In the genomic region with DNA sequence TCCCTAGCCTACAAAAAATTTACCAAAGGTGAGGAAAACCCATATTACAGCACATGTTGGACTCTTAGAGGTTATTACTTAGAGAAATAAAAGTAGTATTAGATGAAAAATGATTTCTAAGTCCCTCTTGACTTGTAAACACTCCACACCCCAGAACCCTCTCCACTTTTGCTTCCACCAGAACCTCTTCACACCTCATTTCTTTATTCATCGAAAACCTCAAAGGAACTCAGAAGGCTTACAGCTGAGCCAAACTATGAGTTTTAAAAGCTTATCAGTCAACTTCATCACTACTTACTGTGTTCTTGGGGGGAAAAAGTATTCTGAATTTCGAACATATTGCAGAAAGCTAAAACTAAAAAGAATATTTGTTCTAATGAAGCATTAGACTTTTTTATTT, we compare ENCODE assay signal across 12 cellular contexts.
"Had no signal": no experiment of that assay in that cellular context is flagged by ENCODE, and none has a peak within 500 bp of the region (broad histone marks: within the 10 kb centered on the region; RNA-seq: fewer than 3 reads in every experiment).

No MANE protein-coding gene starts in this region.

- H3K36me3 Mint-ChIP-seq: brain, naive B cell had no signal

- H3K4me3 ChIP-seq: coronary artery had no signal

- H3K27ac ChIP-seq: coronary artery had no signal

- DNase-seq: activated B cell treated with CpG ODN at 0.5 μM for 24 hours; activated CD4-positive, alpha-beta T cell treated with anti-CD3 and anti-CD28 coated beads, Interleukin-2, amount 50 U/mL, for 4 hours; activated gamma-delta T cell; amygdala; naive B cell; SIG-M5; stimulated activated CD4-positive, alpha-beta T cell treated with anti-CD3 and anti-CD28 coated beads, Interleukin-1b, Interleukin-23, amount 100 ng/mL, for 48 hours had no signal

- ATAC-seq: esophagus mucosa, left lobe of liver had no signal

- H3K27me3 Mint-ChIP-seq: activated B cell treated with CpG ODN at 0.5 μM for 24 hours; central memory CD8-positive, alpha-beta T cell; naive B cell had no signal

- H3K4me1 Mint-ChIP-seq: activated B cell treated with CpG ODN at 0.5 μM for 24 hours; central memory CD8-positive, alpha-beta T cell; naive B cell had no signal

- H3K27ac Mint-ChIP-seq: activated B cell treated with CpG ODN at 0.5 μM for 24 hours, brain had no signal

- H3K9me3 Mint-ChIP-seq: activated B cell treated with CpG ODN at 0.5 μM for 24 hours had no signal

- H3K4me3 Mint-ChIP-seq: activated B cell treated with CpG ODN at 0.5 μM for 24 hours; brain; central memory CD8-positive, alpha-beta T cell; naive B cell had no signal
